18 cellular contexts compared by ENCODE assay signal in genomic region chr16:52725043-52725442, GRCh38.
DNase-seq lines count a peak whose midpoint lies in the region; FAIRE-seq and TF ChIP-seq lines count a peak whose summit lies in the region.
"Had no signal": no experiment of that assay in that cellular context is flagged by ENCODE, and none has a peak within 500 bp of the region (broad histone marks: within the 10 kb centered on the region; RNA-seq: fewer than 3 reads in every experiment).

No MANE protein-coding gene starts in this region.

- CTCF ChIA-PET in HEK293 (lab: Yijun Ruan, JAX) = no interaction called here

- no peak for TF ChIP-seq CTCF in 22Rv1 (IDR thresholded peaks at IDR 0.05)
- TF ChIP-seq CTCF in HEK293 (tag by site-specific recombination; IDR thresholded peaks at IDR 0.05) = no peak

- H3K4me3 ChIP-seq in HEK293 (ENCODE audit: low read depth, low read length) = no peak overlapping the region
- H3K4me3 ChIP-seq: A549; BLaER1 treated with 17β-estradiol and CSF1 and Interleukin-3, amounts not matched to agents 10 nM and 100 nM had no signal

- no peak for FAIRE-seq in RCC 7860 (lab: Jason Lieb, UNC)
- FAIRE-seq: A549, D721Med, G401.6, GM12891, GM19239 had no signal

- H3K27ac ChIP-seq in 22Rv1 (peak overlapping the region; percentile 59), HEK293 (ENCODE audit: extremely low read depth, low read depth, low read length) (no peak overlapping the region)
- H3K27ac ChIP-seq: A549; BLaER1 treated with 17β-estradiol and CSF1 and Interleukin-3, amounts not matched to agents 10 nM and 100 nM had no signal

- POLR2A ChIA-PET in HEK293 (lab: Yijun Ruan, JAX) = no interaction called here

- no peaks in the 10 kb centered on the region for H3K9me3 ChIP-seq in HEK293 (ENCODE audit: control insufficient read depth, insufficient read depth, low read depth, low read length)
- H3K9me3 ChIP-seq: A549, Caco-2 had no signal

- no peaks in the 10 kb centered on the region for H3K36me3 ChIP-seq in HEK293 (ENCODE audit: control insufficient read depth in 2 of 2, insufficient read depth in 1 of 2, low read length in 2 of 2)
- H3K36me3 ChIP-seq: BLaER1 treated with 17β-estradiol and CSF1 and Interleukin-3, amounts not matched to agents 10 nM and 100 nM had no signal

- DNase-seq in fibroblast of peridontal ligament (ENCODE audit: extremely low read depth) = peak; percentile 0
- no peak for DNase-seq in effector CD4-positive, alpha-beta T cell
- no peak for DNase-seq in RCC 7860 (ENCODE audit: low spot score)
- DNase-seq: AML-193; Caco-2; Calu3; CD4-positive, alpha-beta T cell; CD8-positive, alpha-beta T cell; DMS79 treated with DMSO at 0.1 percent for 48 hours; GF-D8 had no signal

- no peaks in the 10 kb centered on the region for H3K4me1 ChIP-seq in HEK293 (ENCODE audit: control insufficient read depth, insufficient read depth, low read length)
- H3K4me1 ChIP-seq: A549, Caco-2 had no signal

TF ChIP-seq in HEK293, 187 proteins besides CTCF, POLR2A, EP300 and RAD21:
- TF ChIP-seq ZNF792 (tag by site-specific recombination; IDR thresholded peaks at IDR 0.05) (no peak), ATF2 (tag by site-specific recombination; IDR thresholded peaks at IDR 0.05; ENCODE audit: low read depth) (0 out of 2 replicates have a peak, but pooled peaks have one; percentile 18)
